8 cellular contexts compared by ENCODE assay signal in the genomic region with DNA sequence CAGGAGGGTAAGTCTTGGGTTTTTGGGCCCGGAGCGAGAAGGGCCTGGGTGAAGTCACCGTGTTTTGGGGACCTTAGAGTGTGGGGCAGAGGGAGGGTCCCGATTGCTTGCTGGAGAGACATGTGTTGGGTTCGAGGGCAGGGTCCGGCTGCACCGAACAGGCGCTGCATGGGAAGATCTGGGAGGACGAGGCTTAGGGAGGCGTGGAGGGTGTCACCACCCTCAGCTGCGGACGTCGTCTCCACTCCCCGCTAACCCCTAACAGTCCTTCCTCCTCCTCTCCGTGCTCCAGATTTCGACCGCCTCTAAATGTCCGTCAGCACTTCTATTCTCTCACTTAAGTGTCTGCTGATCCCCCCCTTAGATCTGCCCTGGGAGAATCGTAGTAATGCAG. TPM values are rescaled to one million over a fixed set of nuclear protein-coding genes. Genes with fewer than 3 reads are reported as not detected.
DNase-seq lines count a peak whose midpoint lies in the region; ATAC-seq, FAIRE-seq and TF ChIP-seq lines count a peak whose summit lies in the region.
"Not testable (repeated sequence)": the region's sequence is repeated elsewhere in the genome, so short reads cannot be mapped to it uniquely, and the experiment has no call there.

No MANE protein-coding gene starts in this region.

- H3K9me3 Mint-ChIP-seq in IgD-negative memory B cell; T-helper 2 cell treated with Interferon-gamma antibody and Interleukin-4, amounts not matched to agents 5 μg/mL and 100 μg/mL, for 36 hours; astrocyte (ENCODE audit: unreplicated experiment): not testable (repeated sequence)

- peak; percentile 35 for ATAC-seq in left colon

- not testable (repeated sequence) for H3K4me1 ChIP-seq in astrocyte (ENCODE audit: insufficient read depth, low read length)
- H3K4me1 ChIP-seq in esophagus muscularis mucosa, result peaks cover 0 to 13% (median 10%) of the 10 kb centered on the region in 4 donors

- H3K4me2 ChIP-seq in astrocyte (ENCODE audit: low read length), result peak overlapping the region; percentile 84

- H3K9me3 ChIP-seq in astrocyte (ENCODE audit: insufficient read depth, low read depth, low read length); esophagus muscularis mucosa: not testable (repeated sequence)

- 2% methylated on average over 19 of the region's 19 CpGs for whole genome bisulfite sequencing in esophagus muscularis mucosa

- DNase-seq in T-helper 2 cell treated with Interferon-gamma antibody and Interleukin-4, amounts not matched to agents 5 μg/mL and 100 μg/mL, for 36 hours (ENCODE audit: low spot score), result peak; percentile 12
- not testable (repeated sequence) for DNase-seq in astrocyte (ENCODE audit: low read depth); esophagus muscularis mucosa (ENCODE audit: extremely low spot score); substantia nigra (lab: John Stamatoyannopoulos, UW)
- DNase-seq in left colon (peak in 1 of 2 donors; percentile 24), occipital lobe (lab: John Stamatoyannopoulos, UW) (peak; percentile 3)

- H3K4me3 Mint-ChIP-seq in IgD-negative memory B cell (peak overlapping the region; percentile 91 to 96 (median 94)), astrocyte (ENCODE audit: unreplicated experiment) (peak overlapping the region; percentile 94)
- peak overlapping the region; percentile 95 for H3K4me3 Mint-ChIP-seq in T-helper 2 cell treated with Interferon-gamma antibody and Interleukin-4, amounts not matched to agents 5 μg/mL and 100 μg/mL, for 36 hours

- not testable (repeated sequence) for H4K20me1 ChIP-seq in astrocyte (ENCODE audit: insufficient read depth, low read length)

- peak overlapping the region; percentile 73 for H3K4me3 ChIP-seq in astrocyte (ENCODE audit: insufficient read depth, low read depth, low read length)
- peak overlapping the region; percentile 70 to 93 (median 80) for H3K4me3 ChIP-seq in esophagus muscularis mucosa

- not testable (repeated sequence) for H3K27me3 Mint-ChIP-seq in IgD-negative memory B cell; T-helper 2 cell treated with Interferon-gamma antibody and Interleukin-4, amounts not matched to agents 5 μg/mL and 100 μg/mL, for 36 hours (ENCODE audit: low read depth); astrocyte (ENCODE audit: low read depth, unreplicated experiment)

- H3K27me3 ChIP-seq in astrocyte (ENCODE audit: insufficient read depth, low read length); esophagus muscularis mucosa: not testable (repeated sequence)

- intact Hi-C loops in esophagus muscularis mucosa (cut with DNase I); left colon (cut with DNase I, micrococcal nuclease): not testable (repeated sequence)

- not testable (repeated sequence) for H3K36me3 ChIP-seq in astrocyte (ENCODE audit: insufficient read depth, low read length); esophagus muscularis mucosa

- FAIRE-seq in astrocyte (lab: Jason Lieb, UNC), result not testable (repeated sequence)

- not testable (repeated sequence) for TF ChIP-seq EP300 in esophagus muscularis mucosa (IDR thresholded peaks at IDR 0.05)

- peaks cover 27% of the 10 kb centered on the region for H3K79me2 ChIP-seq in astrocyte (ENCODE audit: insufficient read depth, low read length)

- peaks cover 5 to 14% (median 11%) of the 10 kb centered on the region in 3 donors for H3K4me1 Mint-ChIP-seq in IgD-negative memory B cell
- H3K4me1 Mint-ChIP-seq in T-helper 2 cell treated with Interferon-gamma antibody and Interleukin-4, amounts not matched to agents 5 μg/mL and 100 μg/mL, for 36 hours (ENCODE audit: low read depth), result peaks cover 16% of the 10 kb centered on the region
- not testable (repeated sequence) for H3K4me1 Mint-ChIP-seq in astrocyte (ENCODE audit: low read depth, unreplicated experiment)

- TF ChIP-seq POLR2A in esophagus muscularis mucosa (IDR thresholded peaks at IDR 0.05; ENCODE audit: low read depth), result not testable (repeated sequence)

- not testable (repeated sequence) for H3K36me3 Mint-ChIP-seq in IgD-negative memory B cell; T-helper 2 cell treated with Interferon-gamma antibody and Interleukin-4, amounts not matched to agents 5 μg/mL and 100 μg/mL, for 36 hours (ENCODE audit: low read depth); astrocyte (ENCODE audit: low read depth, unreplicated experiment)

- peak overlapping the region; percentile 87 for H2AFZ ChIP-seq in astrocyte (ENCODE audit: low read depth, low read length)

- H3K27ac ChIP-seq in C4-2B (peak overlapping the region; percentile 86), astrocyte (ENCODE audit: low read depth, low read length) (peak overlapping the region; percentile 87), esophagus muscularis mucosa (replicated peaks in 1 of 4) (peak overlapping the region; percentile 87 to 98 (median 94)), substantia nigra (ENCODE audit: low read depth, low read length, poor library complexity, severe bottlenecking) (peak overlapping the region; percentile 85)

- H3K27ac Mint-ChIP-seq in IgD-negative memory B cell, result peak overlapping the region in 2 of 3 donors; percentile 62 to 92
- peak overlapping the region; percentile 81 for H3K27ac Mint-ChIP-seq in T-helper 2 cell treated with Interferon-gamma antibody and Interleukin-4, amounts not matched to agents 5 μg/mL and 100 μg/mL, for 36 hours
- peak overlapping the region; percentile 91 for H3K27ac Mint-ChIP-seq in astrocyte (ENCODE audit: unreplicated experiment)

- H3K9ac ChIP-seq in astrocyte (ENCODE audit: low read length), result peak overlapping the region; percentile 91

- TF ChIP-seq CTCF in C4-2B (conservative IDR thresholded peaks at IDR 0.05); astrocyte (IDR thresholded peaks at IDR 0.05; ENCODE audit: insufficient read depth, low read depth, low read length); esophagus muscularis mucosa (IDR thresholded peaks at IDR 0.05): not testable (repeated sequence)

RNA-seq across cellular contexts. Expression of a gene that starts 6.8 kb away (rescaled TPM):
- 0.11 TPM for polyA plus RNA-seq in IgD-negative memory B cell
- total RNA-seq in astrocyte (not detected in 2 replicates), esophagus muscularis mucosa (under 1 TPM in 1 of 4 donors, not detected in 3; 0.19 TPM), left colon (under 1 TPM in 1 of 2 donors, not detected in 1; 0.12 TPM), occipital lobe (not detected)

RNA-seq across cellular contexts. Expression of a gene that starts 39.5 kb away (rescaled TPM):
- polyA plus RNA-seq in IgD-negative memory B cell, result not detected
- total RNA-seq in astrocyte (0.64 TPM in 1 of 2 replicates, not detected in the other), esophagus muscularis mucosa (under 1 TPM in 2 of 4 donors, not detected in 2; 0.75 to 0.84 TPM), left colon (1 to 10 TPM; 2.5 to 7.2 TPM), occipital lobe (not detected)
